In genomic region chr5:8906303-8906967, GRCh38 we compare ENCODE assay signal across 1 cellular context.
TF ChIP-seq lines count a peak whose summit lies in the region.

No MANE protein-coding gene starts in this region.

TF ChIP-seq in SK-N-SH, 30 proteins besides CTCF, POLR2A, EP300 and RAD21 (continued from another document):
- TF ChIP-seq USF1 (IDR thresholded peaks at IDR 0.05; ENCODE audit: borderline replicate concordance, low read depth) (no peak), CHD2 (IDR thresholded peaks at IDR 0.05; ENCODE audit: low read length, partially characterized antibody) (no peak), FOXM1 (IDR thresholded peaks at IDR 0.05; ENCODE audit: low read depth) (no peak), GABPA (IDR thresholded peaks at IDR 0.05; ENCODE audit: low read depth) (no peak)
